In genomic region chr4:123443401-123444297, GRCh38 we compare ENCODE assay signal across 1 cellular context.
A peak's percentile ranks its signal among the peaks of the same experiment; 100 is the strongest.
TF ChIP-seq lines count a peak whose summit lies in the region.

No MANE protein-coding gene starts in this region.

TF ChIP-seq in GM23338, 12 proteins besides CTCF, POLR2A, EP300 and RAD21 (continued from another document):
- peak; percentile 40; the same call in 1 of the 2 replicates for TF ChIP-seq ZNF462 (CRISPR knock-in tag; IDR thresholded peaks at IDR 0.05)
